1 cellular context compared by ENCODE assay signal in genomic region chr2:168736636-168737424, GRCh38.
TF ChIP-seq lines count a peak whose summit lies in the region.

No MANE protein-coding gene starts in this region.

TF ChIP-seq in K562, 482 proteins besides CTCF, POLR2A, EP300 and RAD21 (continued from another document):
- TF ChIP-seq TFE3 (CRISPR knock-in tag; IDR thresholded peaks at IDR 0.05) (no peak), DDX20 (tag; IDR thresholded peaks at IDR 0.05; ENCODE audit: low read depth) (no peak)
